In genomic region chr2:217920879-217921603, GRCh38 we compare ENCODE assay signal across 1 cellular context.
TF ChIP-seq lines count a peak whose summit lies in the region.

No MANE protein-coding gene starts in this region.

TF ChIP-seq in GM23338, 12 proteins besides CTCF, POLR2A, EP300 and RAD21 (continued from another document):
- TF ChIP-seq REST (IDR thresholded peaks at IDR 0.05; ENCODE audit: unreplicated experiment), result no peak
